In the genomic region with DNA sequence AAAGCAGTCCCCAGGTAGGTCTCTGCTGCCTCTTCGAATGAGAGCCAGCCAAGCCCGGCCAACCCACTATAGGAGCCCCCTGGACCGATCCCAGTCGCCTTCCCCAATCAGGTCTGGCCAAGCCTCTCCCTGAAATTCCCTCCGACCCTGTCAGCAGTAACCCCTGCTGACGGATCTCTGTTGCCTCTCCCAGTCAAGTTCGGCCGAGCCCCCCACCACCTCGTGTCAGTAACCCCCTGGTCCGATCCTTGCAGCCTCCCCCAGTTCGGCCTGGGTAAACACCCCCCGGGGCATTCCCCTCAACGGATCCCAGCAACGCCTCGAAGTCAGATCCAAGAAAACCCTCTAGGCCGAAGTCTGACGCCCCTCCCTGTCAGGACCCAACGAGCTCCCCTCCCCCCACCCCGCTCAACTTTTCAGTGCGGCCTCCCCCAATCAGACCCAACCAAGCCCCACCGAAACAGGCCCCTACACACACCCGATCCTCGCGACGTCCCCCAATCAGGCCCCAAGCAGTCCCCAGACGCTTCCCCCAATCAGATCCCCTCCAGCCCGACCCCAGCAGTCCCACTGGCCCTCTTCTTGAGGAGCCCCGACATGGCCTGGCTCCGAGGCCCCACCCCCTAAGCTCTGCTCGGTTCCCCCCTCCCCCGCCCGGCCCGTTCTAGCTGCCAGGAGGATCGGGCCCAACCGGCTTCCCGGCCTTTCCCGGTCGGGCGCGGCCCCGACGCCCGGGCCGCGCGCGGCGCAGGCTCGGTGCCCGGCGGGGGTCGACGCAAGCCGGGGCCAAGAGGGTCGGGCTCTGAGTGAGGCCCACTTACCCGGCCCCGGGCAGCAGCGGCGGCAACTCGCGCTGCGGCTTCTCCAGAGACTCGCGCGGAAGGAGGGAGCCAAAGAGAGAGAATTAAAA, we compare ENCODE assay signal across 8 cellular contexts. TPM values are rescaled to one million over a fixed set of nuclear protein-coding genes. Genes with fewer than 3 reads are reported as not detected.
DNase-seq lines count a peak whose midpoint lies in the region; ATAC-seq, FAIRE-seq and TF ChIP-seq lines count a peak whose summit lies in the region.

No MANE protein-coding gene starts in this region.

- H3K9ac ChIP-seq in OCI-LY3 (ENCODE audit: low read length) (peak overlapping the region; percentile 97), neural progenitor cell (peak overlapping the region; percentile 72)

- H3K27me3 Mint-ChIP-seq in neural progenitor cell (ENCODE audit: insufficient read depth, low read depth), result peaks cover 11% of the 10 kb centered on the region

- peak overlapping the region; percentile 99 for H3K27ac Mint-ChIP-seq in neural progenitor cell

- FAIRE-seq in urothelium cell line (lab: Jason Lieb, UNC), result no peak

- H2AFZ ChIP-seq in OCI-LY3 (ENCODE audit: low read depth, low read length) (no peak overlapping the region; the same call in 1 of the 2 replicates), neural progenitor cell (replicated peaks) (no peak overlapping the region)

- peaks cover 9% of the 10 kb centered on the region for H3K36me3 Mint-ChIP-seq in neural progenitor cell

- TF ChIP-seq CTCF in OCI-LY3 (IDR thresholded peaks at IDR 0.05; ENCODE audit: low read depth, low read length) (no peak), fibroblast of villous mesenchyme (IDR thresholded peaks at IDR 0.05; ENCODE audit: insufficient read depth, low read depth, low read length) (no peak), neural progenitor cell (IDR thresholded peaks at IDR 0.05) (no peak)

- H3K9me3 Mint-ChIP-seq in neural progenitor cell, result no peaks in the 10 kb centered on the region

- peaks cover 22% of the 10 kb centered on the region for H3K4me1 Mint-ChIP-seq in neural progenitor cell

- H3K4me1 ChIP-seq in OCI-LY3 (ENCODE audit: low read length), result peaks cover 14% of the 10 kb centered on the region
- H3K4me1 ChIP-seq in neural progenitor cell, result peaks cover 6% of the 10 kb centered on the region

- peak; percentile 46 for DNase-seq in A172 (ENCODE audit: low spot score)
- DNase-seq in activated naive CD4-positive, alpha-beta T cell treated with Interleukin-2 at 50 U/mL for 16 hours, result peak; percentile 49
- peak; percentile 84 for DNase-seq in fibroblast of villous mesenchyme (ENCODE audit: low read depth)
- DNase-seq in neural progenitor cell (ENCODE audit: low spot score), result peak; percentile 94
- peak; percentile 38 for DNase-seq in urothelium cell line (ENCODE audit: low spot score)

- peak overlapping the region; percentile 99 for H3K4me3 Mint-ChIP-seq in neural progenitor cell

- H3K27ac ChIP-seq in OCI-LY3 (ENCODE audit: low read length), result peak overlapping the region; percentile 69
- peak overlapping the region; percentile 87 for H3K27ac ChIP-seq in neural progenitor cell

- no peaks in the 10 kb centered on the region for H3K27me3 ChIP-seq in OCI-LY3 (ENCODE audit: low read depth, low read length)
- H3K27me3 ChIP-seq in neural progenitor cell, result no peaks in the 10 kb centered on the region

- H3K36me3 ChIP-seq in OCI-LY3 (replicated peaks; ENCODE audit: low read depth, low read length), result peaks cover 24% of the 10 kb centered on the region
- peaks cover 3% of the 10 kb centered on the region for H3K36me3 ChIP-seq in neural progenitor cell

- ATAC-seq in GM18502 (IDR thresholded peaks at IDR 0.05; ENCODE audit: poor library complexity, unreplicated experiment), result peak; percentile 31
- peak; percentile 25 for ATAC-seq in HG03103 (IDR thresholded peaks at IDR 0.05; ENCODE audit: low read depth, unreplicated experiment)

- H3K9me3 ChIP-seq in OCI-LY3 (ENCODE audit: insufficient read depth, low read length), result no peaks in the 10 kb centered on the region
- no peaks in the 10 kb centered on the region for H3K9me3 ChIP-seq in neural progenitor cell (ENCODE audit: low read depth)

- H3F3A ChIP-seq in neural progenitor cell (ENCODE audit: low read depth), result peaks cover 51% of the 10 kb centered on the region

- H3K4me3 ChIP-seq in OCI-LY3 (ENCODE audit: low read length) (peak overlapping the region; percentile 92), fibroblast of villous mesenchyme (ENCODE audit: low read depth, low read length) (peak overlapping the region; percentile 76), neural progenitor cell (peak overlapping the region; percentile 66)

- H3K4me2 ChIP-seq in OCI-LY3 (ENCODE audit: low read length) (peak overlapping the region; percentile 94), neural progenitor cell (peak overlapping the region; percentile 94)

- H4K20me1 ChIP-seq in OCI-LY3 (ENCODE audit: insufficient read depth, low read length) (peaks cover 7% of the 10 kb centered on the region; the same call in 1 of the 2 replicates), neural progenitor cell (ENCODE audit: low read depth) (peaks cover 30% of the 10 kb centered on the region)

- peaks cover 75% of the 10 kb centered on the region for H3K79me2 ChIP-seq in OCI-LY3 (ENCODE audit: low read length)
- H3K79me2 ChIP-seq in neural progenitor cell (ENCODE audit: low read depth), result peaks cover 73% of the 10 kb centered on the region

RNA-seq across cellular contexts. Expression of a gene that starts 1.8 kb away (rescaled TPM):
- total RNA-seq in A172 (2014; rRNA removed; shearing (Covaris generic)), result 9.3 and 14.5 TPM in 2 replicates
- total RNA-seq in fibroblast of villous mesenchyme (36.7 and 53.1 TPM in 2 replicates), neural progenitor cell (ENCODE audit: low replicate concordance) (58.1 and 87.4 TPM in 2 replicates)

RNA-seq across cellular contexts. Expression of a gene that starts 12.6 kb away (rescaled TPM):
- 344 and 364 TPM in 2 replicates for total RNA-seq in A172 (2014; rRNA removed; shearing (Covaris generic))
- total RNA-seq in fibroblast of villous mesenchyme (127 and 153 TPM in 2 replicates), neural progenitor cell (ENCODE audit: low replicate concordance) (105 and 194 TPM in 2 replicates)

RNA-seq across cellular contexts. Expression of a gene that starts 15.4 kb away (rescaled TPM):
- total RNA-seq in A172 (2014; rRNA removed; shearing (Covaris generic)), result 198 and 212 TPM in 2 replicates
- total RNA-seq in fibroblast of villous mesenchyme, result 79.2 and 82.5 TPM in 2 replicates
- total RNA-seq in neural progenitor cell (ENCODE audit: low replicate concordance), result 62.9 and 99.6 TPM in 2 replicates

RNA-seq across cellular contexts. Expression of a gene that starts 25.5 kb away (rescaled TPM):
- 16.7 and 21.8 TPM in 2 replicates for total RNA-seq in A172 (2014; rRNA removed; shearing (Covaris generic))
- total RNA-seq in fibroblast of villous mesenchyme (7.3 and 15.1 TPM in 2 replicates), neural progenitor cell (ENCODE audit: low replicate concordance) (4.0 and 21.4 TPM in 2 replicates)

RNA-seq across cellular contexts. Expression of a gene that starts 29.7 kb away (rescaled TPM):
- total RNA-seq in A172 (2014; rRNA removed; shearing (Covaris generic)), result not detected in 2 replicates
- total RNA-seq in fibroblast of villous mesenchyme (not detected in 2 replicates), neural progenitor cell (ENCODE audit: low replicate concordance) (not detected in 2 replicates)

Comparison
In these comparisons a context has a peak if more than half of its experiments do, and no peak if none do; other contexts are left out.
1. Peak in every context shown above with its lines: DNase-seq, ATAC-seq, H3K4me3 ChIP-seq and H3K27ac ChIP-seq.
2. DNase-seq: peak in every context shown above with its lines; median percentile 94 in neural progenitor cell; 84 in fibroblast of villous mesenchyme; 49 in activated naive CD4-positive, alpha-beta T cell treated with Interleukin-2 at 50 U/mL for 16 hours; 46 in A172; 38 in urothelium cell line.